ENCODE assay signal across 8 cellular contexts in genomic region chr9:92138157-92138959, GRCh38.
DNase-seq lines count a peak whose midpoint lies in the region; ATAC-seq and TF ChIP-seq lines count a peak whose summit lies in the region.

No MANE protein-coding gene starts in this region.

- peaks cover 62% of the 10 kb centered on the region for H3K27me3 Mint-ChIP-seq in nephron progenitor cell (ENCODE audit: low read depth, poor library complexity)

- no peak overlapping the region for H3K4me3 Mint-ChIP-seq in nephron progenitor cell

- ATAC-seq in GM21723 (IDR thresholded peaks at IDR 0.05; ENCODE audit: unreplicated experiment) (peak; percentile 41), GM18909 (IDR thresholded peaks at IDR 0.05; ENCODE audit: poor library complexity, unreplicated experiment) (no peak)
- peak; percentile 53 for ATAC-seq in stimulated activated naive CD8-positive, alpha-beta T cell treated with anti-CD3 and anti-CD28 coated beads, Interleukin-15, Interleukin-2, amounts not matched to agents 100 U/mL and 50 U/mL, for 24 hours

- H3K27ac Mint-ChIP-seq in nephron progenitor cell: no peak overlapping the region

- H3K36me3 Mint-ChIP-seq in nephron progenitor cell (ENCODE audit: low read depth): no peaks in the 10 kb centered on the region

- peaks cover 41% of the 10 kb centered on the region for H3K4me1 Mint-ChIP-seq in nephron progenitor cell

- TF ChIP-seq POLR2A in erythroblast (IDR thresholded peaks at IDR 0.05; ENCODE audit: low read length): no peak

- peak; percentile 92 for TF ChIP-seq CTCF in nephron progenitor cell (IDR thresholded peaks at IDR 0.05)

- DNase-seq in AML-193 (lab: John Stamatoyannopoulos, UW): peak; percentile 19 to 23
- peak; percentile 65 for DNase-seq in NCI-H774 (lab: John Stamatoyannopoulos, UW)
- DNase-seq in activated T-cell treated with anti-CD3 and anti-CD28 coated beads for 4 hours: peak; percentile 70
- peak; percentile 62 to 81 for DNase-seq in erythroblast (lab: John Stamatoyannopoulos, UW)
- peak; percentile 96 for DNase-seq in nephron progenitor cell
- peak; percentile 86 for DNase-seq in stimulated activated naive CD8-positive, alpha-beta T cell treated with anti-CD3 and anti-CD28 coated beads, Interleukin-15, Interleukin-2, amounts not matched to agents 100 U/mL and 50 U/mL, for 24 hours

- no peaks in the 10 kb centered on the region for H3K9me3 Mint-ChIP-seq in nephron progenitor cell

Comparison
In these comparisons a context has a peak if more than half of its experiments do, and no peak if none do; other contexts are left out.
1. DNase-seq: peak in every context shown above with its lines; median percentile 96 in nephron progenitor cell; 86 in stimulated activated naive CD8-positive, alpha-beta T cell treated with anti-CD3 and anti-CD28 coated beads, Interleukin-15, Interleukin-2, amounts not matched to agents 100 U/mL and 50 U/mL, for 24 hours; 72 in erythroblast; 70 in activated T-cell treated with anti-CD3 and anti-CD28 coated beads for 4 hours; 65 in NCI-H774; 21 in AML-193.